ENCODE assay signal across 11 cellular contexts in genomic region chr12:97556201-97556824, GRCh38.
DNase-seq lines count a peak whose midpoint lies in the region; ATAC-seq and TF ChIP-seq lines count a peak whose summit lies in the region.
"Had no signal": no experiment of that assay in that cellular context is flagged by ENCODE, and none has a peak within 500 bp of the region (broad histone marks: within the 10 kb centered on the region; RNA-seq: fewer than 3 reads in every experiment).

No MANE protein-coding gene starts in this region.

- H3K27me3 ChIP-seq in kidney epithelial cell (ENCODE audit: control insufficient read depth, insufficient read depth, low read length), result no peaks in the 10 kb centered on the region
- H3K27me3 ChIP-seq: tibial artery had no signal

- no peaks in the 10 kb centered on the region for H3K4me1 Mint-ChIP-seq in activated CD4-positive, alpha-beta T cell treated with anti-CD3 and anti-CD28 coated beads, Interleukin-2, amount 10 ng/mL, durations not matched to agents 24 days and 14 days
- no peaks in the 10 kb centered on the region for H3K4me1 Mint-ChIP-seq in effector memory CD8-positive, alpha-beta T cell (ENCODE audit: low read depth in 2 of 2)
- H3K4me1 Mint-ChIP-seq: CD4-positive, CD25-positive, alpha-beta regulatory T cell had no signal

- TF ChIP-seq CTCF in AG10803 (conservative IDR thresholded peaks at IDR 0.05; ENCODE audit: low read length) (no peak), kidney epithelial cell (IDR thresholded peaks at IDR 0.05; ENCODE audit: insufficient read depth, low read length, poor library complexity, severe bottlenecking) (peak; percentile 20), foreskin fibroblast (IDR thresholded peaks at IDR 0.05; ENCODE audit: low read depth, low read length) (no peak)

- H3K4me3 Mint-ChIP-seq in activated CD4-positive, alpha-beta T cell treated with anti-CD3 and anti-CD28 coated beads, Interleukin-2, amount 10 ng/mL, durations not matched to agents 24 days and 14 days, result no peak overlapping the region
- no peak overlapping the region for H3K4me3 Mint-ChIP-seq in effector memory CD8-positive, alpha-beta T cell
- H3K4me3 Mint-ChIP-seq: CD4-positive, CD25-positive, alpha-beta regulatory T cell had no signal

- no peaks in the 10 kb centered on the region for H3K36me3 Mint-ChIP-seq in activated CD4-positive, alpha-beta T cell treated with anti-CD3 and anti-CD28 coated beads, Interleukin-2, amount 10 ng/mL, durations not matched to agents 24 days and 14 days (ENCODE audit: low read depth)
- no peaks in the 10 kb centered on the region for H3K36me3 Mint-ChIP-seq in effector memory CD8-positive, alpha-beta T cell (ENCODE audit: insufficient read depth)
- H3K36me3 Mint-ChIP-seq: CD4-positive, CD25-positive, alpha-beta regulatory T cell had no signal

- H3K4me3 ChIP-seq in AG10803 (ENCODE audit: low read length) (no peak overlapping the region), kidney epithelial cell (ENCODE audit: low read depth, low read length) (no peak overlapping the region), foreskin fibroblast (ENCODE audit: low read depth in 1 of 2, low read length in 2 of 2) (no peak overlapping the region)
- H3K4me3 ChIP-seq: tibial artery had no signal

- no peaks in the 10 kb centered on the region for H3K27me3 Mint-ChIP-seq in activated CD4-positive, alpha-beta T cell treated with anti-CD3 and anti-CD28 coated beads, Interleukin-2, amount 10 ng/mL, durations not matched to agents 24 days and 14 days
- H3K27me3 Mint-ChIP-seq in effector memory CD8-positive, alpha-beta T cell, result no peaks in the 10 kb centered on the region
- H3K27me3 Mint-ChIP-seq: CD4-positive, CD25-positive, alpha-beta regulatory T cell had no signal

- DNase-seq in AG10803 (ENCODE audit: low read depth) (peak; percentile 42), HuH-7 (ENCODE audit: low spot score) (peak; percentile 13), amniotic epithelial cell (ENCODE audit: low read depth) (peak; percentile 4), kidney epithelial cell (ENCODE audit: low read depth) (peak; percentile 74), foreskin fibroblast (no peak)
- no peak for DNase-seq in activated CD4-positive, alpha-beta T cell treated with anti-CD3 and anti-CD28 coated beads, Interleukin-2, amount 10 ng/mL, durations not matched to agents 24 days and 14 days
- no peak for DNase-seq in activated CD4-positive, CD25-positive, alpha-beta regulatory T cell (lab: John Stamatoyannopoulos, UW)
- no peak for DNase-seq in effector memory CD8-positive, alpha-beta T cell
- DNase-seq: CD4-positive, CD25-positive, alpha-beta regulatory T cell; NCI-H2171 treated with DMSO at 0.1 percent for 48 hours; tibial artery had no signal

- ATAC-seq in effector memory CD8-positive, alpha-beta T cell (replicated peaks), result no peak

- no peaks in the 10 kb centered on the region for H3K9me3 Mint-ChIP-seq in activated CD4-positive, alpha-beta T cell treated with anti-CD3 and anti-CD28 coated beads, Interleukin-2, amount 10 ng/mL, durations not matched to agents 24 days and 14 days
- no peaks in the 10 kb centered on the region for H3K9me3 Mint-ChIP-seq in effector memory CD8-positive, alpha-beta T cell

- H3K36me3 ChIP-seq in kidney epithelial cell (ENCODE audit: control insufficient read depth, insufficient read depth, low read length), result no peaks in the 10 kb centered on the region
- H3K36me3 ChIP-seq: tibial artery had no signal

- intact Hi-C loops in activated CD4-positive, alpha-beta T cell treated with anti-CD3 and anti-CD28 coated beads, Interleukin-2, amount 10 ng/mL, durations not matched to agents 24 days and 14 days (cut with micrococcal nuclease), result no loop called here

- no peak overlapping the region for H3K27ac Mint-ChIP-seq in activated CD4-positive, alpha-beta T cell treated with anti-CD3 and anti-CD28 coated beads, Interleukin-2, amount 10 ng/mL, durations not matched to agents 24 days and 14 days
- H3K27ac Mint-ChIP-seq in effector memory CD8-positive, alpha-beta T cell, result no peak overlapping the region
- H3K27ac Mint-ChIP-seq: CD4-positive, CD25-positive, alpha-beta regulatory T cell had no signal

Comparison
In these comparisons a context has a peak if more than half of its experiments do, and no peak if none do; other contexts are left out.
1. DNase-seq: peak in AG10803 (single experiment), HuH-7 (single experiment), amniotic epithelial cell (single experiment) and kidney epithelial cell (single experiment); none in activated CD4-positive, alpha-beta T cell treated with anti-CD3 and anti-CD28 coated beads, Interleukin-2, amount 10 ng/mL, durations not matched to agents 24 days and 14 days (single experiment), foreskin fibroblast (0 of 2), activated CD4-positive, CD25-positive, alpha-beta regulatory T cell (0 of 4) and effector memory CD8-positive, alpha-beta T cell (0 of 3).